ENCODE assay signal across 9 cellular contexts in the genomic region with DNA sequence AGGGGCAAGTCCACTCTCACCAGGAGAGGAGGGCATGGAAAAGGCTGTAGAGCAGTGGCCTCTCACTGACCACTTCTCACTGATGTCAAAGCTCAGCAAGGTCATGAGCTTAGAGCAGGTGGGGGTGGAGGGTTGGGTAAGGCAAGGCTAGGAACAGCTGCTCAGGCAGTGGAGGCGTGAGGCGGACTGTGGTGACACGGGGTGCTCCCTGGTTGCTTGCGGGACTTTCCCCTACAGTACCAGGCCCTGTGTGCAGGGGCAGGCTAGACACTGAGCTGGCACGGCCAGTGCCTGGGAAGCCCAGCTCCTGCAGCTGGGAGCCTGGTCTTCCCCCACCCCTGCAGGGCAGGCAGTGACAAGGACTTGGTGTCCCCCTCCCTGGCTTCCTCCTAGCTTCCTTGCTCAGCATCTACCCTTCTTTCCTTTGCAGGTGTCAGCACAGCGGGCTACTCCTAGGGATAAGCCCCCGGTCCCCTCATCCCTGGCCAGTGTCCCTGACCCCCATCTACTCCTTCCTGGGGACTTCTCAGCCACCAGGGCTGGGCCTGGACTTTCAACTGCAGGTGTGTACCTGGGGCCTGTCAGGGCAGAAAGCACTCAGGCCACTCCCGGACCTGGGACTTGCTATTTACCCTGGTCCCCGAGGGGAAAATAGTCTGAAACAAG. TPM values are rescaled to one million over a fixed set of nuclear protein-coding genes. Genes with fewer than 3 reads are reported as not detected.
DNase-seq lines count a peak whose midpoint lies in the region; ATAC-seq, FAIRE-seq and TF ChIP-seq lines count a peak whose summit lies in the region.
"Had no signal": no experiment of that assay in that cellular context is flagged by ENCODE, and none has a peak within 500 bp of the region (broad histone marks: within the 10 kb centered on the region; RNA-seq: fewer than 3 reads in every experiment).

No MANE protein-coding gene starts in this region.

- no peak for FAIRE-seq in H54 (lab: Jason Lieb, UNC)
- FAIRE-seq: G401.6 had no signal

- H3K4me2 ChIP-seq in OCI-LY3 (ENCODE audit: low read length) (peak overlapping the region; percentile 72), hepatocyte (no peak overlapping the region)

- H4K20me1 ChIP-seq in OCI-LY3 (ENCODE audit: insufficient read depth, low read length) (peaks cover 31% of the 10 kb centered on the region), hepatocyte (ENCODE audit: insufficient read depth, poor library complexity, severe bottlenecking) (no peaks in the 10 kb centered on the region)

- H3K4me3 ChIP-seq in CD4-positive, CD25-positive, alpha-beta regulatory T cell (ENCODE audit: low read depth, low read length), result no peak overlapping the region
- H3K4me3 ChIP-seq in OCI-LY3 (ENCODE audit: low read length), result peak overlapping the region; percentile 29; the same call in 1 of the 2 replicates
- H3K4me3 ChIP-seq in hepatocyte, result no peak overlapping the region

- no peaks in the 10 kb centered on the region for H3K27me3 ChIP-seq in CD4-positive, CD25-positive, alpha-beta regulatory T cell (ENCODE audit: control insufficient read depth, insufficient read depth, low read length)
- H3K27me3 ChIP-seq in OCI-LY3 (ENCODE audit: low read depth, low read length) (no peaks in the 10 kb centered on the region), hepatocyte (no peaks in the 10 kb centered on the region)

- peaks cover 0 to 1% (median 0%) of the 10 kb centered on the region in 7 donors for H3K9me3 Mint-ChIP-seq in CD4-positive, CD25-positive, alpha-beta regulatory T cell

- H3K4me3 Mint-ChIP-seq in CD4-positive, CD25-positive, alpha-beta regulatory T cell, result peak overlapping the region in 3 of 4 donors; percentile 38 to 73 (median 56)

- DNase-seq in CD4-positive, CD25-positive, alpha-beta regulatory T cell, result no peak
- DNase-seq in hepatocyte (ENCODE audit: low spot score), result peak; percentile 59
- no peak for DNase-seq in H54 (ENCODE audit: insufficient read length, low spot score)
- no peak for DNase-seq in SHP77 treated with DMSO at 0.1 percent for 48 hours (lab: John Stamatoyannopoulos, UW)
- DNase-seq in AG08396 (ENCODE audit: low spot score), result no peak

- H3K36me3 Mint-ChIP-seq in CD4-positive, CD25-positive, alpha-beta regulatory T cell, result peaks cover 27% of the 10 kb centered on the region

- peaks cover 40% of the 10 kb centered on the region for H3K36me3 ChIP-seq in CD4-positive, CD25-positive, alpha-beta regulatory T cell (ENCODE audit: control insufficient read depth, insufficient read depth, low read length)
- H3K36me3 ChIP-seq in OCI-LY3 (replicated peaks; ENCODE audit: low read depth, low read length), result peaks cover 62% of the 10 kb centered on the region
- no peaks in the 10 kb centered on the region for H3K36me3 ChIP-seq in hepatocyte (replicated peaks; ENCODE audit: insufficient read depth, low read depth)

- H3K27me3 Mint-ChIP-seq in CD4-positive, CD25-positive, alpha-beta regulatory T cell, result no peaks in the 10 kb centered on the region

- peak overlapping the region in 2 of 3 donors; percentile 82 to 92 for H3K27ac Mint-ChIP-seq in CD4-positive, CD25-positive, alpha-beta regulatory T cell

- TF ChIP-seq CTCF in OCI-LY3 (IDR thresholded peaks at IDR 0.05; ENCODE audit: low read depth, low read length) (no peak), hepatocyte (IDR thresholded peaks at IDR 0.05; ENCODE audit: poor library complexity) (no peak)

- H3K27ac ChIP-seq in CD4-positive, CD25-positive, alpha-beta regulatory T cell (ENCODE audit: insufficient read depth, low read length, poor library complexity, severe bottlenecking), result peak overlapping the region; percentile 44
- H3K27ac ChIP-seq in OCI-LY3 (ENCODE audit: low read length) (peak overlapping the region; percentile 51), hepatocyte (peak overlapping the region; percentile 62)

- H3K9ac ChIP-seq in OCI-LY3 (ENCODE audit: low read length), result peak overlapping the region; percentile 12; the same call in 1 of the 2 replicates

- WGBS in hepatocyte (ENCODE audit: low lambda C conversion rate, missing lambda C conversion rate), result 84% methylated on average over 9 of the region's 9 CpGs

- H3K79me2 ChIP-seq in OCI-LY3 (ENCODE audit: low read length) (no peaks in the 10 kb centered on the region), hepatocyte (no peaks in the 10 kb centered on the region)

- H3K4me1 ChIP-seq in CD4-positive, CD25-positive, alpha-beta regulatory T cell (ENCODE audit: control insufficient read depth, insufficient read depth, low read length, poor library complexity, severe bottlenecking), result no peaks in the 10 kb centered on the region
- peaks cover 37% of the 10 kb centered on the region for H3K4me1 ChIP-seq in OCI-LY3 (ENCODE audit: low read length)
- H3K4me1 ChIP-seq in hepatocyte (ENCODE audit: insufficient read depth), result peaks cover 7% of the 10 kb centered on the region

- TF ChIP-seq POLR2A in H54 (IDR thresholded peaks at IDR 0.05; ENCODE audit: low read depth, low read length), result no peak

- no peak overlapping the region for H2AFZ ChIP-seq in OCI-LY3 (ENCODE audit: low read depth, low read length)
- H2AFZ ChIP-seq in hepatocyte, result no peak overlapping the region

- ATAC-seq in CD4-positive, CD25-positive, alpha-beta regulatory T cell (ENCODE audit: low read depth in 2 of 2), result peak; percentile 22 to 51
- peak; percentile 47 for ATAC-seq in GM19397 (IDR thresholded peaks at IDR 0.05; ENCODE audit: unreplicated experiment)
- no peak for ATAC-seq in GM21723 (IDR thresholded peaks at IDR 0.05; ENCODE audit: unreplicated experiment)

- H3K9me2 ChIP-seq in hepatocyte (replicated peaks; ENCODE audit: insufficient read depth), result no peaks in the 10 kb centered on the region

- H3K9me3 ChIP-seq in CD4-positive, CD25-positive, alpha-beta regulatory T cell (ENCODE audit: control insufficient read depth in 2 of 2, low read length in 2 of 2), result no peaks in the 10 kb centered on the region
- H3K9me3 ChIP-seq in OCI-LY3 (ENCODE audit: insufficient read depth, low read length) (no peaks in the 10 kb centered on the region), hepatocyte (ENCODE audit: low read depth) (no peaks in the 10 kb centered on the region)

- H3K4me1 Mint-ChIP-seq in CD4-positive, CD25-positive, alpha-beta regulatory T cell, result peaks cover 0 to 14% (median 12%) of the 10 kb centered on the region in 4 donors

RNA-seq across cellular contexts. Expression of gene PISD, which starts 45.6 kb away (rescaled TPM):
- total RNA-seq in CD4-positive, CD25-positive, alpha-beta regulatory T cell, result 41.5 TPM
- 10 to 100 TPM; 12.7 to 19.4 (median 15.4) TPM for polyA plus RNA-seq in CD4-positive, CD25-positive, alpha-beta regulatory T cell
- total RNA-seq in hepatocyte, result 46.2 and 54.7 TPM in 2 replicates
- polyA plus RNA-seq in hepatocyte, result 62.9 and 64.0 TPM in 2 replicates
